8 cellular contexts compared by ENCODE assay signal in genomic region chr15:45587861-45588170, GRCh38. TPM values are rescaled to one million over a fixed set of nuclear protein-coding genes. Genes with fewer than 3 reads are reported as not detected.
A peak's percentile ranks its signal among the peaks of the same experiment; 100 is the strongest.
DNase-seq lines count a peak whose midpoint lies in the region; ATAC-seq and TF ChIP-seq lines count a peak whose summit lies in the region.

No MANE protein-coding gene starts in this region.

- no peaks in the 10 kb centered on the region for H3K36me3 ChIP-seq in KMS-11 (ENCODE audit: insufficient read depth)

- H2AFZ ChIP-seq in KMS-11 (ENCODE audit: low read depth) = peak overlapping the region; percentile 93

- H3K4me1 ChIP-seq in KMS-11 (ENCODE audit: low read depth, poor library complexity, severe bottlenecking) = peaks cover 28% of the 10 kb centered on the region

- H3K4me3 Mint-ChIP-seq in naive B cell = peak overlapping the region; percentile 89 to 99 (median 98)

- no peak for DNase-seq in AG04449 (ENCODE audit: low read depth, low spot score)
- no peak for DNase-seq in coronary artery (ENCODE audit: low spot score)
- DNase-seq in naive B cell = no peak
- DNase-seq in SK-N-DZ (ENCODE audit: low spot score) = no peak
- no peak for DNase-seq in NOMO-1 treated with DMSO at 0.1 percent for 48 hours (lab: John Stamatoyannopoulos, UW; ENCODE audit: unreplicated experiment)
- no peak for DNase-seq in GM10248 (ENCODE audit: extremely low spot score)

- no peaks in the 10 kb centered on the region for H3K27me3 ChIP-seq in KMS-11 (ENCODE audit: insufficient read depth, low read depth)

- CTCF ChIA-PET in AG04449 (lab: Yijun Ruan, JAX) = interaction anchor here (1.0 to 5.9 kb wide), 10 partner anchors 9 to 158 kb away, joined by 3 to 52 read pairs (median 5); no protein-coding TSS in a partner anchor
- CTCF ChIA-PET in GM10248 (lab: Yijun Ruan, JAX) = interaction anchor here (0.7 to 4.8 kb wide), 9 partner anchors 10 to 382 kb away, joined by 3 to 28 read pairs (median 3); no protein-coding TSS in a partner anchor

- H3K9me3 Mint-ChIP-seq in naive B cell = no peaks in the 10 kb centered on the region

- peak overlapping the region; percentile 100 for H3K27ac Mint-ChIP-seq in naive B cell

- H3K27ac ChIP-seq in KMS-11 (peak overlapping the region; percentile 96), coronary artery (peak overlapping the region; percentile 94 to 98)

- H3K4me2 ChIP-seq in KMS-11 = peak overlapping the region; percentile 93

- H3K79me2 ChIP-seq in KMS-11 (ENCODE audit: insufficient read depth, low read depth) = peaks cover 38% of the 10 kb centered on the region

- POLR2A ChIA-PET in AG04449 (lab: Yijun Ruan, JAX) = interaction anchor here (0.7 to 2.5 kb wide), 5 partner anchors 14 to 470 kb away, joined by 3 to 13 read pairs (median 4); a partner anchor contains a TSS
- POLR2A ChIA-PET in GM10248 (lab: Yijun Ruan, JAX) = interaction anchor here (0.6 to 0.9 kb wide), 3 partner anchors 22 to 186 kb away, joined by 3 to 6 read pairs (median 4); a partner anchor contains a TSS

- H3K27me3 Mint-ChIP-seq in naive B cell = no peaks in the 10 kb centered on the region

- ATAC-seq in naive B cell (ENCODE audit: low read depth in 2 of 2) (no peak), HG02970 (IDR thresholded peaks at IDR 0.05; ENCODE audit: low FRiP score, unreplicated experiment) (no peak)

- peaks cover 23 to 74% (median 28%) of the 10 kb centered on the region in 3 donors for H3K4me1 Mint-ChIP-seq in naive B cell

- H3K36me3 Mint-ChIP-seq in naive B cell = peaks cover 0 to 6% of the 10 kb centered on the region in 2 donors

- no peaks in the 10 kb centered on the region for H4K20me1 ChIP-seq in KMS-11 (ENCODE audit: insufficient read depth)

- H3K4me3 ChIP-seq in AG04449 (ENCODE audit: low read depth, low read length) (peak overlapping the region; percentile 91), KMS-11 (IDR thresholded peaks at IDR 0.05; ENCODE audit: insufficient read depth, low read depth, low read length) (no peak overlapping the region), coronary artery (peak overlapping the region; percentile 86)

- TF ChIP-seq CTCF in AG04449 (IDR thresholded peaks at IDR 0.05; ENCODE audit: insufficient read depth, low read length, missing control alignments) = no peak
- TF ChIP-seq CTCF in KMS-11 (conservative IDR thresholded peaks at IDR 0.05; ENCODE audit: low read depth, low read length) = no peak
- no peak for TF ChIP-seq CTCF in coronary artery (IDR thresholded peaks at IDR 0.05)
- no peak for TF ChIP-seq CTCF in GM10248 (IDR thresholded peaks at IDR 0.05; ENCODE audit: control extremely low read depth, extremely low read depth, low read depth, missing control alignments)

- peak overlapping the region; percentile 99 for H3K9ac ChIP-seq in KMS-11

RNA-seq across cellular contexts. Expression of gene BLOC1S6, which starts 0.6 kb away (rescaled TPM):
- 100 to 1,000 TPM in 1 of 6 donors, 10 to 100 TPM in 5; 57.1 to 119 (median 93.5) TPM for polyA plus RNA-seq in naive B cell (ENCODE audit: low read depth in 6 of 6)
- 82.0 and 88.4 TPM in 2 replicates for polyA plus RNA-seq in SK-N-DZ (2014; cell fraction: cytosol; rRNA removed)
- polyA plus RNA-seq in SK-N-DZ (2014; cell fraction: nucleus; rRNA removed) = 17.1 and 24.0 TPM in 2 replicates

RNA-seq across cellular contexts. Expression of gene SQOR, which starts 47.0 kb away (rescaled TPM):
- 100 to 1,000 TPM in 1 of 6 donors, 10 to 100 TPM in 5; 49.2 to 110 (median 67.1) TPM for polyA plus RNA-seq in naive B cell (ENCODE audit: low read depth in 6 of 6)
- 0.74 and 1.9 TPM in 2 replicates for polyA plus RNA-seq in SK-N-DZ (2014; cell fraction: cytosol; rRNA removed)
- 0.30 and 0.92 TPM in 2 replicates for polyA plus RNA-seq in SK-N-DZ (2014; cell fraction: nucleus; rRNA removed)
